Comparison of ENCODE assay signal across 18 cellular contexts in genomic region chr11:61716478-61717285, GRCh38. TPM values are rescaled to one million over a fixed set of nuclear protein-coding genes. Genes with fewer than 3 reads are reported as not detected.
DNase-seq lines count a peak whose midpoint lies in the region; ATAC-seq, FAIRE-seq and TF ChIP-seq lines count a peak whose summit lies in the region.
"Had no signal": no experiment of that assay in that cellular context is flagged by ENCODE, and none has a peak within 500 bp of the region (broad histone marks: within the 10 kb centered on the region; RNA-seq: fewer than 3 reads in every experiment).

No MANE protein-coding gene starts in this region.

- TF ChIP-seq POLR2A in K562 (conservative IDR thresholded peaks at IDR 0.05) (no peak), stomach (IDR thresholded peaks at IDR 0.05) (no peak)

- H3K18ac ChIP-seq in mesenchymal stem cell (ENCODE audit: low read depth in 1 of 2, low read length in 2 of 2): no peak overlapping the region

- TF ChIP-seq CTCF in K562 (IDR thresholded peaks at IDR 0.05 in 2 of 3, conservative IDR thresholded peaks at IDR 0.05 in 1 of 3; ENCODE audit: insufficient read depth in 2 of 3, low read depth in 1 of 3, low read length in 3 of 3) (no peak), stomach (IDR thresholded peaks at IDR 0.05) (no peak)

- H2BK120ac ChIP-seq in mesenchymal stem cell (ENCODE audit: low read depth, low read length): no peak overlapping the region

- no TSS peak for BruUV-seq in K562 (replicated peaks; lab: Mats Ljungman, UMichigan)

- POLR2A ChIA-PET in K562 (lab: Yijun Ruan, JAX): no interaction called here

- H3K9me3 ChIP-seq in K562 (replicated peaks; ENCODE audit: control insufficient read depth, insufficient read depth, low read depth, low read length): no peaks in the 10 kb centered on the region
- H3K9me3 ChIP-seq in mesenchymal stem cell (ENCODE audit: control insufficient read depth, low read length): no peaks in the 10 kb centered on the region
- H3K9me3 ChIP-seq in stomach: no peaks in the 10 kb centered on the region
- H3K9me3 ChIP-seq: vagina had no signal

- H2BK5ac ChIP-seq in mesenchymal stem cell (ENCODE audit: low read depth, low read length, poor library complexity, severe bottlenecking): no peak overlapping the region

- H3K9ac ChIP-seq in K562 (ENCODE audit: insufficient read depth in 1 of 2, low read depth in 2 of 2, low read length in 2 of 2) (no peak overlapping the region), mesenchymal stem cell (ENCODE audit: low read length) (no peak overlapping the region)
- H3K9ac ChIP-seq: parathyroid adenoma had no signal

- ATAC-seq in K562: no peak
- ATAC-seq in HG03439 (IDR thresholded peaks at IDR 0.05; ENCODE audit: unreplicated experiment): no peak

- no peak overlapping the region for H3K23ac ChIP-seq in mesenchymal stem cell (ENCODE audit: low read length in 2 of 2)

- H3K4ac ChIP-seq in mesenchymal stem cell (ENCODE audit: low read depth in 1 of 2, low read length in 2 of 2): no peak overlapping the region

- in situ Hi-C loops in KBM-7 (cut with MboI; ENCODE audit: low pct_unique_long_range_greater_than_20kb, low sequenced_read_pairs): no loop called here
- in situ Hi-C loops in K562 (cut with MboI): no loop called here

- H3K4me3 ChIP-seq in K562 (no peak overlapping the region), mesenchymal stem cell (ENCODE audit: insufficient read depth in 1 of 2, low read depth in 1 of 2, low read length in 2 of 2) (no peak overlapping the region), stomach (no peak overlapping the region)
- H3K4me3 ChIP-seq: vagina had no signal

- TF ChIP-seq RAD21 in K562 (CRISPR knock-in tag; conservative IDR thresholded peaks at IDR 0.05 in 1 of 2, IDR thresholded peaks at IDR 0.05 in 1 of 2): no peak

- no peaks in the 10 kb centered on the region for H3K36me3 ChIP-seq in K562 (ENCODE audit: control insufficient read depth, insufficient read depth, low read length)
- H3K36me3 ChIP-seq in mesenchymal stem cell (ENCODE audit: control insufficient read depth in 1 of 2, insufficient read depth in 2 of 2, low read depth in 1 of 2, low read length in 2 of 2): peaks cover 0 to 14% of the 10 kb centered on the region in 2 experiments
- peaks cover 0 to 7% (median 0%) of the 10 kb centered on the region in 4 donors for H3K36me3 ChIP-seq in stomach
- H3K36me3 ChIP-seq: vagina, WERI-Rb-1 had no signal

- H3K27me3 ChIP-seq in K562 (ENCODE audit: control insufficient read depth in 2 of 2, insufficient read depth in 2 of 2, low read length in 2 of 2) (peaks cover 16 to 59% of the 10 kb centered on the region in 2 experiments; a peak in 4 of 5 replicates), mesenchymal stem cell (ENCODE audit: control insufficient read depth in 1 of 2, insufficient read depth in 1 of 2, low read length in 2 of 2) (peaks cover 6 to 8% of the 10 kb centered on the region in 2 experiments), stomach (no peaks in the 10 kb centered on the region)
- H3K27me3 ChIP-seq: vagina had no signal

- H2AFZ ChIP-seq in K562 (ENCODE audit: low read depth, low read length): no peak overlapping the region
- H2AFZ ChIP-seq in mesenchymal stem cell (ENCODE audit: low read depth, low read length): no peak overlapping the region
- H2AFZ ChIP-seq: parathyroid adenoma had no signal

- H4K8ac ChIP-seq in mesenchymal stem cell (ENCODE audit: low read length): peak overlapping the region; percentile 5

- H3K79me2 ChIP-seq in K562 (ENCODE audit: control insufficient read depth, insufficient read depth, low read length): no peaks in the 10 kb centered on the region
- H3K79me2 ChIP-seq: parathyroid adenoma had no signal

- intact Hi-C loops in K562 (cut with micrococcal nuclease) (no loop called here), stomach (cut with DNase I; ENCODE audit: low total_unique reads) (no loop called here)

- 5% methylated on average over 13 of the region's 13 CpGs for WGBS in K562 (ENCODE audit: insufficient coverage, low coverage, missing lambda C conversion rate)
- 83% methylated on average over 13 of the region's 13 CpGs for WGBS in mesenchymal stem cell
- 59 to 72% (median 63%) methylated on average over 9 to 13 of the region's 13 CpGs for WGBS in stomach, 5 donors

- no peak for FAIRE-seq in K562 (lab: Jason Lieb, UNC)
- FAIRE-seq: GM19239 had no signal

- TF ChIP-seq EP300 in K562 (IDR thresholded peaks at IDR 0.05; ENCODE audit: low read length) (no peak), stomach (IDR thresholded peaks at IDR 0.05) (no peak)

- H3K4me1 ChIP-seq in K562 (replicated peaks in 1 of 2; ENCODE audit: control insufficient read depth in 2 of 2, insufficient read depth in 2 of 2, low read length in 2 of 2) (peaks cover 0 to 28% of the 10 kb centered on the region in 2 experiments; a peak in 3 of 5 replicates), mesenchymal stem cell (ENCODE audit: control insufficient read depth, insufficient read depth, low read depth, low read length) (peaks cover 44% of the 10 kb centered on the region), stomach (peaks cover 14 to 30% (median 19%) of the 10 kb centered on the region in 4 donors)
- H3K4me1 ChIP-seq: parathyroid adenoma had no signal

- no peaks in the 10 kb centered on the region for H3K9me1 ChIP-seq in K562 (ENCODE audit: control insufficient read depth, insufficient read depth, low read length)

- no peak overlapping the region for H3K14ac ChIP-seq in mesenchymal stem cell (ENCODE audit: low read length in 2 of 2)

- H3K79me1 ChIP-seq in mesenchymal stem cell (replicated peaks; ENCODE audit: low read length, poor library complexity, severe bottlenecking): peaks cover 34% of the 10 kb centered on the region

- H3K27ac ChIP-seq in K562 (ENCODE audit: extremely low read depth, low read depth, low read length): no peak overlapping the region
- H3K27ac ChIP-seq in mesenchymal stem cell (ENCODE audit: low read length, poor library complexity, severe bottlenecking): no peak overlapping the region
- no peak overlapping the region for H3K27ac ChIP-seq in stomach
- H3K27ac ChIP-seq: parathyroid adenoma, vagina, WERI-Rb-1 had no signal

- H4K20me1 ChIP-seq in K562 (replicated peaks; ENCODE audit: control insufficient read depth, insufficient read depth, low read length): no peaks in the 10 kb centered on the region; the same call in 1 of the 2 replicates

- DNase-seq in CD1c-positive myeloid dendritic cell (ENCODE audit: extremely low spot score): peak; percentile 75
- peak; percentile 26 for DNase-seq in KBM-7
- no peak for DNase-seq in K562 (ENCODE audit: extremely low read depth in 1 of 4, low spot score in 3 of 4)
- no peak for DNase-seq in mesenchymal stem cell
- DNase-seq in stomach: no peak
- DNase-seq in UCSD-AML1 (lab: John Stamatoyannopoulos, UW; ENCODE audit: unreplicated experiment): no peak
- DNase-seq in NCI-H2227 (lab: John Stamatoyannopoulos, UW; ENCODE audit: unreplicated experiment): no peak
- DNase-seq: activated CD4-positive, alpha-beta memory T cell treated with anti-CD3 and anti-CD28 coated beads, Interleukin-2, amount 10 ng/mL, durations not matched to agents 7 days and 5 days; activated naive CD4-positive, alpha-beta T cell treated with anti-CD3 and anti-CD28 coated beads, Interleukin-2, amount 50 U/mL, for 16 hours; activated T-cell treated with anti-CD3 and anti-CD28 coated beads, Interleukin-2, amount 50 U/mL, for 1 hour; COR-L47; foreskin fibroblast; NCI-H1694 treated with DMSO at 0.1 percent for 48 hours; WERI-Rb-1 had no signal

- no peak overlapping the region for H2BK12ac ChIP-seq in mesenchymal stem cell (ENCODE audit: low read length in 2 of 2)

- no peak overlapping the region for H4K91ac ChIP-seq in mesenchymal stem cell (ENCODE audit: low read length)

- no peak overlapping the region for H3K4me2 ChIP-seq in K562 (ENCODE audit: insufficient read depth, low read length)
- no peak overlapping the region for H3K4me2 ChIP-seq in mesenchymal stem cell (ENCODE audit: low read length, poor library complexity, severe bottlenecking)

- H2BK15ac ChIP-seq in mesenchymal stem cell (ENCODE audit: low read depth, poor library complexity, severe bottlenecking): no peak overlapping the region

- H2AK5ac ChIP-seq in mesenchymal stem cell (ENCODE audit: low read length, severe bottlenecking): no peak overlapping the region

- CTCF ChIA-PET in K562 (lab: Yijun Ruan, JAX; ENCODE audit: low intra/inter-chr PET ratio): no interaction called here

RNA-seq across cellular contexts. Expression of gene MYRF, which starts 35.8 kb away (rescaled TPM):
- 95.5 and 239 TPM in 2 replicates for total RNA-seq in K562 (2011; cell fraction: chromatin; rRNA removed; ENCODE audit: low replicate concordance)
- total RNA-seq in K562 (2011; cell fraction: nucleolus; rRNA removed): 109 and 132 TPM in 2 replicates
- total RNA-seq in K562 (2011; cell fraction: nucleoplasm; rRNA removed): 92.2 and 107 TPM in 2 replicates
- total RNA-seq in K562 (2014; rRNA removed): 7.1 and 11.0 TPM in 2 replicates
- total RNA-seq in K562 (2014; rRNA removed; fragmentation: Illumina TruSeq; extraction: Trizol): 2.6 and 3.3 TPM in 2 replicates
- 4.0 and 4.1 TPM in 2 replicates for total RNA-seq in K562 (2015; rRNA removed; fragmentation: Illumina TruSeq; extraction: Trizol)
- total RNA-seq in K562 (2021): 21.4 and 25.8 TPM in 2 replicates
- polyA plus RNA-seq in K562 (2011; rRNA removed): 10.4 and 16.6 TPM in 2 replicates
- 13.6 and 26.3 TPM in 2 replicates for polyA plus RNA-seq in K562 (2011; cell fraction: cytosol; rRNA removed)
- polyA plus RNA-seq in K562 (2011; cell fraction: nucleus; rRNA removed): 104 and 152 TPM in 2 replicates
- polyA plus RNA-seq in K562 (2012): 14.8 and 25.8 TPM in 2 replicates
- 14.7 and 17.8 TPM in 2 replicates for polyA plus RNA-seq in K562 (2014; fragmentation: Illumina TruSeq; extraction: Trizol)
- polyA plus RNA-seq in K562 (2014; fragmentation: Nextera tagmentation; extraction: Ambion mirVana): 1 to 10 TPM; 2.3 TPM
- 15.6 and 17.4 TPM in 2 replicates for polyA plus RNA-seq in K562 (2014; rRNA removed)
- polyA minus RNA-seq in K562 (2011; rRNA and poly(A)+ RNA removed): 6.8 and 8.5 TPM in 2 replicates
- polyA minus RNA-seq in K562 (2011; cell fraction: cytosol; rRNA and poly(A)+ RNA removed): 22.7 and 23.9 TPM in 2 replicates
- polyA minus RNA-seq in K562 (2011; cell fraction: nucleus; rRNA and poly(A)+ RNA removed): 32.4 and 34.1 TPM in 2 replicates
- polyA plus RNA-seq in mesenchymal stem cell (2013, experiment 1 of 2): 21.9 TPM
- 19.4 TPM for polyA plus RNA-seq in mesenchymal stem cell (2013, experiment 2 of 2)
- total RNA-seq in stomach: 100 to 1,000 TPM in 3 of 5 donors, 10 to 100 TPM in 1, 1 to 10 TPM in 1; 6.4 to 527 (median 240) TPM
- 10 to 100 TPM; 19.0 to 45.9 (median 20.5) TPM for polyA plus RNA-seq in stomach

RNA-seq across cellular contexts. Expression of gene DAGLA, which starts 36.5 kb away (rescaled TPM):
- total RNA-seq in K562 (2011; cell fraction: chromatin; rRNA removed; ENCODE audit: low replicate concordance): 0.16 and 1.5 TPM in 2 replicates
- 0.66 and 0.67 TPM in 2 replicates for total RNA-seq in K562 (2011; cell fraction: nucleolus; rRNA removed)
- total RNA-seq in K562 (2011; cell fraction: nucleoplasm; rRNA removed): 0.22 and 0.84 TPM in 2 replicates
- total RNA-seq in K562 (2014; rRNA removed) (0.08 TPM in 1 of 2 replicates, not detected in the other), K562 (2014; rRNA removed; fragmentation: Illumina TruSeq; extraction: Trizol) (not detected in 2 replicates), K562 (2015; rRNA removed; fragmentation: Illumina TruSeq; extraction: Trizol) (0.04 TPM in 2 replicates), K562 (2021) (0.13 and 0.16 TPM in 2 replicates), stomach (10 to 100 TPM in 1 of 5 donors, 1 to 10 TPM in 2, under 1 TPM in 2; under 0.01 to 27.2 (median 1.3) TPM)
- polyA plus RNA-seq in K562 (2011; rRNA removed) (0.07 TPM in 2 replicates), K562 (2014; fragmentation: Illumina TruSeq; extraction: Trizol) (0.04 and 0.11 TPM in 2 replicates), K562 (2014; fragmentation: Nextera tagmentation; extraction: Ambion mirVana) (not detected), K562 (2014; rRNA removed) (0.03 and 0.07 TPM in 2 replicates), stomach (1 to 10 TPM in 1 of 3 donors, under 1 TPM in 2; 0.15 to 3.2 (median 0.75) TPM)
- 0.09 and 0.22 TPM in 2 replicates for polyA plus RNA-seq in K562 (2011; cell fraction: cytosol; rRNA removed)
- 0.18 and 0.51 TPM in 2 replicates for polyA plus RNA-seq in K562 (2011; cell fraction: nucleus; rRNA removed)
- polyA plus RNA-seq in K562 (2012): 0.09 and 0.14 TPM in 2 replicates
- 0.06 and 0.21 TPM in 2 replicates for polyA minus RNA-seq in K562 (2011; rRNA and poly(A)+ RNA removed)
- polyA minus RNA-seq in K562 (2011; cell fraction: cytosol; rRNA and poly(A)+ RNA removed): 0.18 and 0.29 TPM in 2 replicates
- 0.22 and 0.67 TPM in 2 replicates for polyA minus RNA-seq in K562 (2011; cell fraction: nucleus; rRNA and poly(A)+ RNA removed)
- 2.0 TPM for polyA plus RNA-seq in mesenchymal stem cell (2013, experiment 1 of 2)
- 2.1 TPM for polyA plus RNA-seq in mesenchymal stem cell (2013, experiment 2 of 2)

Comparison
In these comparisons a context has a peak if more than half of its experiments do, and no peak if none do; other contexts are left out.
1. DNase-seq: peak in CD1c-positive myeloid dendritic cell (single experiment) and KBM-7 (single experiment); none in K562 (0 of 4), mesenchymal stem cell (single experiment), stomach (single experiment), UCSD-AML1 (single experiment) and NCI-H2227 (single experiment).